In the genomic region with DNA sequence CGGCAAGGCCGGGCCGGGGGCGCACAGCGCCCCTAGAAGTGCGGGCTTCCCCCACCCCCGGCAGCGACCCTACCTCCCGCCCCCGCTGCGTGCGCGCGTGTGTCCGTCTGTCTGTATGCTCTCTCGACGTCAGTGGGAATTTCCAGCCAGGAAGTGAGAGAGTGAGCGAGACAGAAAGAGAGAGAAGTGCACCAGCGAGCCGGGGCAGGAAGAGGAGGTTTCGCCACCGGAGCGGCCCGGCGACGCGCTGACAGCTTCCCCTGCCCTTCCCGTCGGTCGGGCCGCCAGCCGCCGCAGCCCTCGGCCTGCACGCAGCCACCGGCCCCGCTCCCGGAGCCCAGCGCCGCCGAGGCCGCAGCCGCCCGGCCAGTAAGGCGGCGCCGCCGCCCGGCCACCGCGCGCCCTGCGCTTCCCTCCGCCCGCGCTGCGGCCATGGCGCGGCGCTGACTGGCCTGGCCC, we compare ENCODE assay signal across 1 cellular context.
TF ChIP-seq lines count a peak whose summit lies in the region.

A gene with protein sequence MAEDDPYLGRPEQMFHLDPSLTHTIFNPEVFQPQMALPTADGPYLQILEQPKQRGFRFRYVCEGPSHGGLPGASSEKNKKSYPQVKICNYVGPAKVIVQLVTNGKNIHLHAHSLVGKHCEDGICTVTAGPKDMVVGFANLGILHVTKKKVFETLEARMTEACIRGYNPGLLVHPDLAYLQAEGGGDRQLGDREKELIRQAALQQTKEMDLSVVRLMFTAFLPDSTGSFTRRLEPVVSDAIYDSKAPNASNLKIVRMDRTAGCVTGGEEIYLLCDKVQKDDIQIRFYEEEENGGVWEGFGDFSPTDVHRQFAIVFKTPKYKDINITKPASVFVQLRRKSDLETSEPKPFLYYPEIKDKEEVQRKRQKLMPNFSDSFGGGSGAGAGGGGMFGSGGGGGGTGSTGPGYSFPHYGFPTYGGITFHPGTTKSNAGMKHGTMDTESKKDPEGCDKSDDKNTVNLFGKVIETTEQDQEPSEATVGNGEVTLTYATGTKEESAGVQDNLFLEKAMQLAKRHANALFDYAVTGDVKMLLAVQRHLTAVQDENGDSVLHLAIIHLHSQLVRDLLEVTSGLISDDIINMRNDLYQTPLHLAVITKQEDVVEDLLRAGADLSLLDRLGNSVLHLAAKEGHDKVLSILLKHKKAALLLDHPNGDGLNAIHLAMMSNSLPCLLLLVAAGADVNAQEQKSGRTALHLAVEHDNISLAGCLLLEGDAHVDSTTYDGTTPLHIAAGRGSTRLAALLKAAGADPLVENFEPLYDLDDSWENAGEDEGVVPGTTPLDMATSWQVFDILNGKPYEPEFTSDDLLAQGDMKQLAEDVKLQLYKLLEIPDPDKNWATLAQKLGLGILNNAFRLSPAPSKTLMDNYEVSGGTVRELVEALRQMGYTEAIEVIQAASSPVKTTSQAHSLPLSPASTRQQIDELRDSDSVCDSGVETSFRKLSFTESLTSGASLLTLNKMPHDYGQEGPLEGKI (plus strand): TSS at position 184 of the 459 bp plus-strand sequence. CDS start 24,160 bp downstream, outside the sequence.

TF ChIP-seq in neural cell, 6 proteins besides CTCF, POLR2A, EP300 and RAD21 (continued from another document):
- no peak for TF ChIP-seq TAF1 (IDR thresholded peaks at IDR 0.05; ENCODE audit: low read depth)
- TF ChIP-seq SMC3 (conservative IDR thresholded peaks at IDR 0.05; ENCODE audit: poor library complexity), result no peak
- no peak for TF ChIP-seq MXI1 (conservative IDR thresholded peaks at IDR 0.05; ENCODE audit: poor library complexity, severe bottlenecking)
- TF ChIP-seq EZH2 (IDR thresholded peaks at IDR 0.05; ENCODE audit: borderline replicate concordance, insufficient read depth, low read length, poor library complexity, severe bottlenecking), result no peak
- peak; percentile 12 for TF ChIP-seq POLR2AphosphoS5 (IDR thresholded peaks at IDR 0.05)
TF ChIP-seq in neural cell: peak in this region for 2.
